In genomic region chr15:28955160-28955502, GRCh38 we compare ENCODE assay signal across 9 cellular contexts.
DNase-seq lines count a peak whose midpoint lies in the region; ATAC-seq and TF ChIP-seq lines count a peak whose summit lies in the region.
"Had no signal": no experiment of that assay in that cellular context is flagged by ENCODE, and none has a peak within 500 bp of the region (broad histone marks: within the 10 kb centered on the region; RNA-seq: fewer than 3 reads in every experiment).

No MANE protein-coding gene starts in this region.

- peak; percentile 12 for DNase-seq in NCI-H748 (lab: John Stamatoyannopoulos, UW; ENCODE audit: unreplicated experiment)
- DNase-seq in NCI-H748 treated with DMSO at 0.1 percent for 48 hours (lab: John Stamatoyannopoulos, UW): no peak
- peak; percentile 42 for DNase-seq in Karpas-422
- DNase-seq in activated CD8-positive, alpha-beta T cell treated with anti-CD3 and anti-CD28 coated beads, Interleukin-2, amount 10 ng/mL, durations not matched to agents 7 days and 5 days: peak; percentile 60
- peak; percentile 14 for DNase-seq in osteoblast (ENCODE audit: insufficient read length, low spot score, missing footprints)
- no peak for DNase-seq in NCI-H187 treated with DMSO at 0.1 percent for 48 hours (lab: John Stamatoyannopoulos, UW)
- DNase-seq in stimulated activated naive CD4-positive, alpha-beta T cell treated with Interleukin-2 at 50 U/mL for 16 hours (lab: John Stamatoyannopoulos, UW): no peak

- H4K20me1 ChIP-seq in Karpas-422 (ENCODE audit: insufficient read depth, low read depth, low read length) (no peaks in the 10 kb centered on the region), osteoblast (ENCODE audit: insufficient read depth, low read length) (no peaks in the 10 kb centered on the region)

- H3K27me3 ChIP-seq in Karpas-422 (ENCODE audit: low read length) (no peaks in the 10 kb centered on the region), osteoblast (ENCODE audit: insufficient read depth, low read length) (no peaks in the 10 kb centered on the region)

- H3K4me2 ChIP-seq in Karpas-422 (ENCODE audit: low read depth, low read length, poor library complexity, severe bottlenecking) (no peak overlapping the region), osteoblast (ENCODE audit: insufficient read depth, low read length) (no peak overlapping the region)
- H3K4me2 ChIP-seq: A549 had no signal

- ATAC-seq in activated CD8-positive, alpha-beta T cell treated with anti-CD3 and anti-CD28 coated beads, Interleukin-2, amount 10 ng/mL, durations not matched to agents 7 days and 5 days: peak; percentile 80
- no peak for ATAC-seq in GM18858 (IDR thresholded peaks at IDR 0.05; ENCODE audit: unreplicated experiment)
- ATAC-seq: A549 had no signal

- H3K4me3 ChIP-seq in Karpas-422 (ENCODE audit: low read length): no peak overlapping the region
- H3K4me3 ChIP-seq in osteoblast (ENCODE audit: insufficient read depth, low read length): no peak overlapping the region
- H3K4me3 ChIP-seq: A549 had no signal

- H3K4me3 Mint-ChIP-seq in activated CD8-positive, alpha-beta T cell treated with anti-CD3 and anti-CD28 coated beads, Interleukin-2, amount 10 ng/mL, durations not matched to agents 7 days and 5 days: peak overlapping the region; percentile 48

- H3K9me3 Mint-ChIP-seq in activated CD8-positive, alpha-beta T cell treated with anti-CD3 and anti-CD28 coated beads, Interleukin-2, amount 10 ng/mL, durations not matched to agents 7 days and 5 days (ENCODE audit: insufficient read depth): no peaks in the 10 kb centered on the region

- peaks cover 48% of the 10 kb centered on the region for H3K4me1 Mint-ChIP-seq in activated CD8-positive, alpha-beta T cell treated with anti-CD3 and anti-CD28 coated beads, Interleukin-2, amount 10 ng/mL, durations not matched to agents 7 days and 5 days (ENCODE audit: low read depth)

- H3K9me2 ChIP-seq in Karpas-422 (replicated peaks; ENCODE audit: insufficient read depth, low read length): no peaks in the 10 kb centered on the region

- H3K9me3 ChIP-seq in Karpas-422 (ENCODE audit: low read length) (no peaks in the 10 kb centered on the region), osteoblast (ENCODE audit: low read depth, low read length) (no peaks in the 10 kb centered on the region)
- H3K9me3 ChIP-seq: A549 had no signal

- no peaks in the 10 kb centered on the region for H3K27me3 Mint-ChIP-seq in activated CD8-positive, alpha-beta T cell treated with anti-CD3 and anti-CD28 coated beads, Interleukin-2, amount 10 ng/mL, durations not matched to agents 7 days and 5 days (ENCODE audit: low read depth)

- no peaks in the 10 kb centered on the region for H3K79me2 ChIP-seq in Karpas-422 (ENCODE audit: low read length)
- no peaks in the 10 kb centered on the region for H3K79me2 ChIP-seq in osteoblast (ENCODE audit: insufficient read depth, low read length)

- peaks cover 10% of the 10 kb centered on the region for H3K36me3 Mint-ChIP-seq in activated CD8-positive, alpha-beta T cell treated with anti-CD3 and anti-CD28 coated beads, Interleukin-2, amount 10 ng/mL, durations not matched to agents 7 days and 5 days (ENCODE audit: low read depth)

- peak overlapping the region; percentile 81 for H3K27ac Mint-ChIP-seq in activated CD8-positive, alpha-beta T cell treated with anti-CD3 and anti-CD28 coated beads, Interleukin-2, amount 10 ng/mL, durations not matched to agents 7 days and 5 days

- no peak overlapping the region for H3K9ac ChIP-seq in Karpas-422 (ENCODE audit: low read length)

- H3K4me1 ChIP-seq in Karpas-422 (ENCODE audit: low read length) (peaks cover 3% of the 10 kb centered on the region; the same call in 1 of the 2 replicates), osteoblast (ENCODE audit: insufficient read depth, low read length) (peaks cover 8% of the 10 kb centered on the region)
- H3K4me1 ChIP-seq: A549 had no signal

- H2AFZ ChIP-seq in Karpas-422 (ENCODE audit: low read length) (no peak overlapping the region), osteoblast (ENCODE audit: low read length) (no peak overlapping the region)

- CTCF ChIA-PET in activated CD8-positive, alpha-beta T cell treated with anti-CD3 and anti-CD28 coated beads, Interleukin-2, amount 10 ng/mL, durations not matched to agents 7 days and 5 days (lab: Charles Lee): interaction anchor here (0.8 to 3.2 kb wide), 6 partner anchors 8 to 59 kb away, joined by 3 to 25 read pairs (median 6); no protein-coding TSS in a partner anchor

- H3K36me3 ChIP-seq in Karpas-422 (ENCODE audit: insufficient read depth, low read length) (no peaks in the 10 kb centered on the region), osteoblast (ENCODE audit: insufficient read depth, low read length) (no peaks in the 10 kb centered on the region)

- H3K27ac ChIP-seq in Karpas-422 (ENCODE audit: low read length) (no peak overlapping the region), osteoblast (ENCODE audit: low read depth, low read length) (no peak overlapping the region)
- H3K27ac ChIP-seq: A549 had no signal

- POLR2A ChIA-PET in activated CD8-positive, alpha-beta T cell treated with anti-CD3 and anti-CD28 coated beads, Interleukin-2, amount 10 ng/mL, durations not matched to agents 7 days and 5 days (lab: Charles Lee): interaction anchor here (0.9 kb wide), 1 partner anchor 21 kb away, joined by 3 read pairs; no protein-coding TSS in a partner anchor

- TF ChIP-seq CTCF in osteoblast (IDR thresholded peaks at IDR 0.05; ENCODE audit: extremely low read depth, low read depth, low read length): no peak

Comparison
In these comparisons a context has a peak if more than half of its experiments do, and no peak if none do; other contexts are left out.
1. DNase-seq: peak in NCI-H748 (single experiment), Karpas-422 (single experiment), activated CD8-positive, alpha-beta T cell treated with anti-CD3 and anti-CD28 coated beads, Interleukin-2, amount 10 ng/mL, durations not matched to agents 7 days and 5 days (single experiment) and osteoblast (single experiment); none in NCI-H748 treated with DMSO at 0.1 percent for 48 hours (single experiment), NCI-H187 treated with DMSO at 0.1 percent for 48 hours (single experiment) and stimulated activated naive CD4-positive, alpha-beta T cell treated with Interleukin-2 at 50 U/mL for 16 hours (single experiment).